In genomic region chr15:63188247-63188936, GRCh38 we compare ENCODE assay signal across 8 cellular contexts.
DNase-seq lines count a peak whose midpoint lies in the region; ATAC-seq and TF ChIP-seq lines count a peak whose summit lies in the region.

No MANE protein-coding gene starts in this region.

- DNase-seq in ELR (ENCODE audit: low read depth), result peak; percentile 33
- peak; percentile 13 for DNase-seq in NAMALWA (ENCODE audit: low spot score)
- no peak for DNase-seq in DMS53 (lab: John Stamatoyannopoulos, UW)
- no peak for DNase-seq in NK-92 treated with Interleukin-12 subunit alpha and Interleukin-12 subunit beta, amount 100 ng/mL, for 24 hours (lab: John Stamatoyannopoulos, UW)

- H3K27ac ChIP-seq in duodenal mucosa (ENCODE audit: low read depth, low read length), result no peak overlapping the region
- H3K27ac ChIP-seq in neutrophil, result no peak overlapping the region

- H3K36me3 ChIP-seq in duodenal mucosa (ENCODE audit: control insufficient read depth in 1 of 2, insufficient read depth in 2 of 2, low read length in 2 of 2), result no peaks in the 10 kb centered on the region
- H3K36me3 ChIP-seq in neutrophil, result no peaks in the 10 kb centered on the region

- H3K27me3 ChIP-seq in duodenal mucosa (ENCODE audit: control insufficient read depth in 1 of 2, insufficient read depth in 2 of 2, low read length in 2 of 2), result no peaks in the 10 kb centered on the region
- peaks cover 13% of the 10 kb centered on the region for H3K27me3 ChIP-seq in neutrophil

- ATAC-seq in HG03457 (IDR thresholded peaks at IDR 0.05; ENCODE audit: unreplicated experiment), result no peak
- no peak for ATAC-seq in GM18498 (IDR thresholded peaks at IDR 0.05; ENCODE audit: unreplicated experiment)

- peak overlapping the region; percentile 68 to 99 for H3K4me3 ChIP-seq in duodenal mucosa (ENCODE audit: low read depth in 1 of 2, low read length in 2 of 2)
- H3K4me3 ChIP-seq in neutrophil (ENCODE audit: low read depth in 1 of 2, low read length in 1 of 2), result peak overlapping the region; percentile 91 to 94

- H3K9me3 ChIP-seq in duodenal mucosa (ENCODE audit: control insufficient read depth in 1 of 2, low read length in 2 of 2) (no peaks in the 10 kb centered on the region), neutrophil (no peaks in the 10 kb centered on the region)

- H3K4me1 ChIP-seq in duodenal mucosa (ENCODE audit: control insufficient read depth in 1 of 2, insufficient read depth in 2 of 2, low read length in 2 of 2) (peaks cover 16 to 28% of the 10 kb centered on the region in 2 donors), neutrophil (ENCODE audit: control insufficient read depth in 1 of 2, insufficient read depth in 1 of 2, low read depth in 1 of 2, low read length in 1 of 2) (peaks cover 40 to 43% of the 10 kb centered on the region in 2 experiments)

- TF ChIP-seq CTCF in neutrophil (IDR thresholded peaks at IDR 0.05), result no peak

- H3K9ac ChIP-seq in duodenal mucosa (ENCODE audit: low read depth in 1 of 2, low read length in 2 of 2), result peak overlapping the region; percentile 40 to 49

Comparison
In these comparisons a context has a peak if more than half of its experiments do, and no peak if none do; other contexts are left out.
1. DNase-seq: peak in ELR (single experiment) and NAMALWA (single experiment); none in DMS53 (single experiment) and NK-92 treated with Interleukin-12 subunit alpha and Interleukin-12 subunit beta, amount 100 ng/mL, for 24 hours (single experiment).